ENCODE assay signal across 6 cellular contexts in the genomic region with DNA sequence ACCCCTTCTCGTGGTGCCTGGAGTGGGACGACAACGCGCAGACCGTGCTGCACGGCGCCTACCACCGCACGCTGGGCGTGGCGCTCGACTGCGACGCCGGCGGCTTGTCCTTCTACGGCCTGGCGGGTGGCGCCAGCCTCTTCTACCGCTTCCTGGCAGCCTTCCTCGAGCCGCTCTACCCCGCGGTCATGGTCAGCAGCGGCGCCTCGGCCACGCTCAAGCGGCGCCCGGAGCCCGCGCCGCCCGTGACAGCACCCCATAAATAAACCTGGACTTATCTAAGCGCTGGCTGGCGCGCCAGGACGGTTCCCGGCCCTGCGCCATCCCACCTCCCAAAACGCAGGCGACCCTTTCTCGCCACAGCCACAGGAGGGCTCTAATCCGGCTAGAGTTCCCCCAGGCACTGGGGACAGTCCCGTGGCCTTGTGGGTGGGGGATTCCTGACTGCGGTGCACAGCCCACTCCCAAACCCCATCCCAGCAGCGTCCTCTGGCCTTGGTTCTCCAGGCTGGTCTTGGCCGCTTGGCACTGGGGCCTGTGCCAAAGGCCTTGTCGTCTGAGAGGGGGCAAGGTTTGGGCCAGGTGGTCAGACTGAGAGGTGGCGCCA. TPM values are rescaled to one million over a fixed set of nuclear protein-coding genes. Genes with fewer than 3 reads are reported as not detected.
A peak's percentile ranks its signal among the peaks of the same experiment; 100 is the strongest.
DNase-seq lines count a peak whose midpoint lies in the region; ATAC-seq and TF ChIP-seq lines count a peak whose summit lies in the region.

No MANE protein-coding gene starts in this region.

- H4K20me1 ChIP-seq in osteoblast (ENCODE audit: insufficient read depth, low read length): no peaks in the 10 kb centered on the region

- H3K79me2 ChIP-seq in osteoblast (ENCODE audit: insufficient read depth, low read length): no peaks in the 10 kb centered on the region

- H3K9me3 ChIP-seq in NT2/D1 (ENCODE audit: insufficient read depth, low read length) (no peaks in the 10 kb centered on the region), osteoblast (ENCODE audit: low read depth, low read length) (no peaks in the 10 kb centered on the region)

- peaks cover 37% of the 10 kb centered on the region for H3K4me1 ChIP-seq in NT2/D1 (ENCODE audit: insufficient read depth, insufficient read length)
- peaks cover 36% of the 10 kb centered on the region for H3K4me1 ChIP-seq in osteoblast (ENCODE audit: insufficient read depth, low read length)

- H3K36me3 ChIP-seq in NT2/D1 (ENCODE audit: insufficient read depth, insufficient read length, low read length) (no peaks in the 10 kb centered on the region), osteoblast (ENCODE audit: insufficient read depth, low read length) (no peaks in the 10 kb centered on the region)

- H3K27me3 ChIP-seq in NT2/D1 (ENCODE audit: insufficient read depth, insufficient read length) (no peaks in the 10 kb centered on the region), osteoblast (ENCODE audit: insufficient read depth, low read length) (no peaks in the 10 kb centered on the region)

- H3K4me3 ChIP-seq in GM12864 (ENCODE audit: low read depth, low read length): peak overlapping the region; percentile 38
- no peak overlapping the region for H3K4me3 ChIP-seq in NT2/D1 (ENCODE audit: insufficient read length, low read depth)
- peak overlapping the region; percentile 33 for H3K4me3 ChIP-seq in osteoblast (ENCODE audit: insufficient read depth, low read length)

- ATAC-seq in HG02852 (IDR thresholded peaks at IDR 0.05; ENCODE audit: unreplicated experiment): no peak
- no peak for ATAC-seq in GM18868 (IDR thresholded peaks at IDR 0.05; ENCODE audit: unreplicated experiment)

- DNase-seq in GM12864 (ENCODE audit: low read depth) (no peak), NT2/D1 (ENCODE audit: low read depth, low spot score) (no peak), cerebellar cortex (ENCODE audit: low spot score) (peak; percentile 63), osteoblast (ENCODE audit: insufficient read length, low spot score, missing footprints) (peak; percentile 79)

- H2AFZ ChIP-seq in osteoblast (ENCODE audit: low read length): peak overlapping the region; percentile 76

- peak overlapping the region; percentile 83 for H3K27ac ChIP-seq in osteoblast (ENCODE audit: low read depth, low read length)

- H3K9ac ChIP-seq in NT2/D1 (ENCODE audit: insufficient read length, low read depth): peak overlapping the region; percentile 57

- TF ChIP-seq CTCF in GM12864 (IDR thresholded peaks at IDR 0.05; ENCODE audit: low read depth, low read length, missing control alignments) (peak; percentile 27), osteoblast (IDR thresholded peaks at IDR 0.05; ENCODE audit: extremely low read depth, low read depth, low read length) (no peak)

- peak overlapping the region; percentile 64 for H3K4me2 ChIP-seq in osteoblast (ENCODE audit: insufficient read depth, low read length)

RNA-seq across cellular contexts. Expression of a gene that starts 10.2 kb away (rescaled TPM):
- total RNA-seq in osteoblast: 16.3 and 19.2 TPM in 2 replicates

RNA-seq across cellular contexts. Expression of a gene that starts 30.6 kb away (rescaled TPM):
- 19.7 and 20.3 TPM in 2 replicates for total RNA-seq in osteoblast

RNA-seq across cellular contexts. Expression of a gene that starts 30.8 kb away (rescaled TPM):
- 240 and 278 TPM in 2 replicates for total RNA-seq in osteoblast

RNA-seq across cellular contexts. Expression of a gene that starts 32.2 kb away (rescaled TPM):
- total RNA-seq in osteoblast: 3.2 and 3.3 TPM in 2 replicates

RNA-seq across cellular contexts. Expression of a gene that starts 53.9 kb away (rescaled TPM):
- 48.1 and 53.9 TPM in 2 replicates for total RNA-seq in osteoblast

Comparison
In these comparisons a context has a peak if more than half of its experiments do, and no peak if none do; other contexts are left out.
1. DNase-seq: peak in cerebellar cortex (single experiment) and osteoblast (single experiment); none in GM12864 (single experiment) and NT2/D1 (single experiment).